In the genomic region with DNA sequence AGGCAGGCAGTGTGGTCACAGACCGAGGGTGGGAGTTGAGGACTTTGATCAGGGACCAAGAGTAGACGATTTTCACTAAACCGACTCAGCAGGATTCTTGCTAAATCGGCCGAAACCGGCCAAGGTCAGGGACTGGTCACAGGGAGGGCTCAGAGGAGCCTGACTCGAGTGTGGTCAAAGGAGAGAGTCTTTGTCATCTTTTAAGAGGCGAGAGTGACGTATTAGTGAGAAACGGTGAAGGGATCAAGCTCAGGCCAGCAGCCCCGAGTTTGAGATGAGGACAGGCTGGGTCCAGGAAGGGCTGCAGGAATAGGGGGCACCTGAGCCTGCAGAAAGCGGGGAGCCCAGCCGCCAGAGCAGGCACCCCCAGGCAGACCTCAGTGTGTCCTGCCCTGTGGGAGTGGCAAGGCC, we compare ENCODE assay signal across 11 cellular contexts. TPM values are rescaled to one million over a fixed set of nuclear protein-coding genes. Genes with fewer than 3 reads are reported as not detected.
DNase-seq lines count a peak whose midpoint lies in the region; ATAC-seq and TF ChIP-seq lines count a peak whose summit lies in the region.
"Had no signal": no experiment of that assay in that cellular context is flagged by ENCODE, and none has a peak within 500 bp of the region (broad histone marks: within the 10 kb centered on the region; RNA-seq: fewer than 3 reads in every experiment).

No MANE protein-coding gene starts in this region.

- H3K4me1 Mint-ChIP-seq in activated naive CD4-positive, alpha-beta T cell treated with anti-CD3 and anti-CD28 coated beads for 36 hours (ENCODE audit: low read depth): peaks cover 11% of the 10 kb centered on the region
- H3K4me1 Mint-ChIP-seq in activated naive CD8-positive, alpha-beta T cell treated with anti-CD3 and anti-CD28 coated beads for 36 hours: peaks cover 11% of the 10 kb centered on the region
- H3K4me1 Mint-ChIP-seq in naive thymus-derived CD4-positive, alpha-beta T cell: peaks cover 9 to 25% (median 20%) of the 10 kb centered on the region in 7 donors

- H3K4me3 Mint-ChIP-seq in activated naive CD4-positive, alpha-beta T cell treated with anti-CD3 and anti-CD28 coated beads for 36 hours: peak overlapping the region; percentile 90
- peak overlapping the region; percentile 91 for H3K4me3 Mint-ChIP-seq in activated naive CD8-positive, alpha-beta T cell treated with anti-CD3 and anti-CD28 coated beads for 36 hours
- H3K4me3 Mint-ChIP-seq in naive thymus-derived CD4-positive, alpha-beta T cell: peak overlapping the region in 8 of 10 donors; percentile 80 to 97 (median 90)

- H3K27ac ChIP-seq in naive thymus-derived CD4-positive, alpha-beta T cell (ENCODE audit: low read depth, low read length): no peak overlapping the region
- H3K27ac ChIP-seq in thyroid gland: peak overlapping the region; percentile 94 to 96 (median 94)

- TF ChIP-seq CTCF in thyroid gland (IDR thresholded peaks at IDR 0.05): no peak

- H3K9me3 Mint-ChIP-seq in activated naive CD4-positive, alpha-beta T cell treated with anti-CD3 and anti-CD28 coated beads for 36 hours: no peaks in the 10 kb centered on the region
- H3K9me3 Mint-ChIP-seq in activated naive CD8-positive, alpha-beta T cell treated with anti-CD3 and anti-CD28 coated beads for 36 hours: no peaks in the 10 kb centered on the region
- peaks cover 0 to 6% (median 0%) of the 10 kb centered on the region in 11 donors for H3K9me3 Mint-ChIP-seq in naive thymus-derived CD4-positive, alpha-beta T cell

- 44% methylated on average over 13 of the region's 13 CpGs for WGBS in thyroid gland, 2 donors

- ATAC-seq in naive thymus-derived CD4-positive, alpha-beta T cell: no peak
- ATAC-seq in esophagus mucosa: no peak
- no peak for ATAC-seq in activated CD4-positive, CD25-positive, alpha-beta regulatory T cell treated with anti-CD3 and anti-CD28 coated beads, Interleukin-2, amount 50 U/mL, for 24 hours
- ATAC-seq: PC-3 had no signal

- intact Hi-C loops in activated naive CD4-positive, alpha-beta T cell treated with anti-CD3 and anti-CD28 coated beads for 36 hours (cut with micrococcal nuclease): no loop called here
- intact Hi-C loops in naive thymus-derived CD4-positive, alpha-beta T cell (cut with micrococcal nuclease): no loop called here
- intact Hi-C loops in thyroid gland (cut with DNase I): no loop called here

- no peak overlapping the region for H3K4me3 ChIP-seq in naive thymus-derived CD4-positive, alpha-beta T cell (ENCODE audit: low read length)
- no peak overlapping the region for H3K4me3 ChIP-seq in thyroid gland (replicated peaks in 1 of 3)

- H3K4me1 ChIP-seq in naive thymus-derived CD4-positive, alpha-beta T cell (ENCODE audit: control insufficient read depth in 2 of 2, insufficient read depth in 2 of 2, low read length in 2 of 2): peaks cover 18 to 19% of the 10 kb centered on the region in 2 donors
- H3K4me1 ChIP-seq in thyroid gland: peaks cover 17 to 20% of the 10 kb centered on the region in 2 donors

- DNase-seq in activated naive CD4-positive, alpha-beta T cell treated with anti-CD3 and anti-CD28 coated beads for 36 hours: no peak
- DNase-seq in activated naive CD4-positive, alpha-beta T cell treated with anti-CD3 and anti-CD28 coated beads, Interleukin-2, amount 50 U/mL, for 16 hours: no peak
- DNase-seq in activated naive CD8-positive, alpha-beta T cell treated with anti-CD3 and anti-CD28 coated beads for 36 hours: no peak
- DNase-seq in naive thymus-derived CD4-positive, alpha-beta T cell: no peak
- peak; percentile 82 to 84 for DNase-seq in thyroid gland
- no peak for DNase-seq in activated gamma-delta T cell (lab: John Stamatoyannopoulos, UW)
- DNase-seq: KG1; PC-3; stimulated activated CD4-positive, alpha-beta T cell treated with anti-CD3 and anti-CD28 coated beads, Interleukin-1b, Interleukin-23, amount 100 ng/mL, for 48 hours had no signal

- no peaks in the 10 kb centered on the region for H3K27me3 Mint-ChIP-seq in activated naive CD4-positive, alpha-beta T cell treated with anti-CD3 and anti-CD28 coated beads for 36 hours (ENCODE audit: low read depth)
- H3K27me3 Mint-ChIP-seq in activated naive CD8-positive, alpha-beta T cell treated with anti-CD3 and anti-CD28 coated beads for 36 hours: no peaks in the 10 kb centered on the region
- peaks cover 0 to 4% (median 0%) of the 10 kb centered on the region in 5 donors for H3K27me3 Mint-ChIP-seq in naive thymus-derived CD4-positive, alpha-beta T cell

- H3K36me3 Mint-ChIP-seq in activated naive CD4-positive, alpha-beta T cell treated with anti-CD3 and anti-CD28 coated beads for 36 hours (ENCODE audit: low read depth): peaks cover 3% of the 10 kb centered on the region
- peaks cover 16% of the 10 kb centered on the region for H3K36me3 Mint-ChIP-seq in activated naive CD8-positive, alpha-beta T cell treated with anti-CD3 and anti-CD28 coated beads for 36 hours
- peaks cover 0 to 11% (median 3%) of the 10 kb centered on the region in 5 donors for H3K36me3 Mint-ChIP-seq in naive thymus-derived CD4-positive, alpha-beta T cell

- CTCF ChIA-PET in activated naive CD4-positive, alpha-beta T cell treated with anti-CD3 and anti-CD28 coated beads for 36 hours (lab: Charles Lee): no interaction called here
- CTCF ChIA-PET in naive thymus-derived CD4-positive, alpha-beta T cell (lab: Charles Lee): no interaction called here

- no peaks in the 10 kb centered on the region for H3K36me3 ChIP-seq in naive thymus-derived CD4-positive, alpha-beta T cell (ENCODE audit: control insufficient read depth in 2 of 3, insufficient read depth in 3 of 3, low read length in 3 of 3)
- no peaks in the 10 kb centered on the region for H3K36me3 ChIP-seq in thyroid gland

- no peaks in the 10 kb centered on the region for H3K27me3 ChIP-seq in naive thymus-derived CD4-positive, alpha-beta T cell (ENCODE audit: control insufficient read depth in 2 of 2, insufficient read depth in 2 of 2, low read length in 2 of 2)
- H3K27me3 ChIP-seq in thyroid gland: no peaks in the 10 kb centered on the region

- no peaks in the 10 kb centered on the region for H3K9me3 ChIP-seq in naive thymus-derived CD4-positive, alpha-beta T cell (ENCODE audit: control insufficient read depth in 2 of 3, low read length in 3 of 3)
- no peaks in the 10 kb centered on the region for H3K9me3 ChIP-seq in thyroid gland

- H3K27ac Mint-ChIP-seq in activated naive CD4-positive, alpha-beta T cell treated with anti-CD3 and anti-CD28 coated beads for 36 hours: peak overlapping the region; percentile 96
- peak overlapping the region; percentile 99 for H3K27ac Mint-ChIP-seq in activated naive CD8-positive, alpha-beta T cell treated with anti-CD3 and anti-CD28 coated beads for 36 hours
- H3K27ac Mint-ChIP-seq in naive thymus-derived CD4-positive, alpha-beta T cell: peak overlapping the region; percentile 36 to 100 (median 98)

- POLR2A ChIA-PET in naive thymus-derived CD4-positive, alpha-beta T cell (lab: Charles Lee): interaction anchor here (1.1 to 1.5 kb wide), 2 partner anchors 12 to 41 kb away, joined by 4 to 7 read pairs; a partner anchor contains a TSS

- no peak for TF ChIP-seq POLR2A in thyroid gland (IDR thresholded peaks at IDR 0.05)

RNA-seq across cellular contexts. Expression of a gene that starts 41.6 kb away (rescaled TPM):
- total RNA-seq in activated naive CD4-positive, alpha-beta T cell treated with anti-CD3 and anti-CD28 coated beads for 36 hours: under 1 TPM; 0.26 to 0.91 TPM
- total RNA-seq in activated naive CD8-positive, alpha-beta T cell treated with anti-CD3 and anti-CD28 coated beads for 36 hours: 1 to 10 TPM; 1.1 TPM
- 10 to 100 TPM in 1 of 5 experiments, 1 to 10 TPM in 3, under 1 TPM in 1; 0.22 to 27.0 (median 4.6) TPM for total RNA-seq in naive thymus-derived CD4-positive, alpha-beta T cell
- polyA plus RNA-seq in naive thymus-derived CD4-positive, alpha-beta T cell: not detected
- total RNA-seq in thyroid gland: 10 to 100 TPM; 14.0 to 41.8 (median 23.3) TPM
- 12.6 TPM for total RNA-seq in esophagus mucosa

Comparison
In these comparisons a context has a peak if more than half of its experiments do, and no peak if none do; other contexts are left out.
1. DNase-seq: peak in thyroid gland (2 of 2); none in activated naive CD4-positive, alpha-beta T cell treated with anti-CD3 and anti-CD28 coated beads for 36 hours (single experiment), activated naive CD4-positive, alpha-beta T cell treated with anti-CD3 and anti-CD28 coated beads, Interleukin-2, amount 50 U/mL, for 16 hours (single experiment), activated naive CD8-positive, alpha-beta T cell treated with anti-CD3 and anti-CD28 coated beads for 36 hours (single experiment), naive thymus-derived CD4-positive, alpha-beta T cell (0 of 9) and activated gamma-delta T cell (single experiment).
2. Peak in every context shown above with its lines, with median percentiles within 50 percentile points of each other: H3K27ac Mint-ChIP-seq and H3K4me3 Mint-ChIP-seq.